Comparison of ENCODE assay signal across 14 cellular contexts in genomic region chr10:71933651-71934050, GRCh38. TPM values are rescaled to one million over a fixed set of nuclear protein-coding genes. Genes with fewer than 3 reads are reported as not detected.
A peak's percentile ranks its signal among the peaks of the same experiment; 100 is the strongest.
DNase-seq lines count a peak whose midpoint lies in the region; ATAC-seq and TF ChIP-seq lines count a peak whose summit lies in the region.
"Had no signal": no experiment of that assay in that cellular context is flagged by ENCODE, and none has a peak within 500 bp of the region (broad histone marks: within the 10 kb centered on the region; RNA-seq: fewer than 3 reads in every experiment).

No MANE protein-coding gene starts in this region.

- no peaks in the 10 kb centered on the region for H3K36me3 ChIP-seq in CD4-positive, alpha-beta memory T cell (ENCODE audit: insufficient read depth, low read length)
- H3K36me3 ChIP-seq: esophagus muscularis mucosa, ovary had no signal

- H3K27me3 ChIP-seq in CD4-positive, alpha-beta memory T cell (ENCODE audit: insufficient read depth, low read length) = no peaks in the 10 kb centered on the region
- H3K27me3 ChIP-seq: esophagus muscularis mucosa, ovary had no signal

- peak; percentile 93 for ATAC-seq in activated CD4-positive, alpha-beta T cell treated with anti-CD3 and anti-CD28 coated beads for 36 hours
- ATAC-seq in Right ventricle myocardium inferior = no peak

- H3K4me1 Mint-ChIP-seq in CD4-positive, alpha-beta memory T cell = peaks cover 13 to 27% (median 20%) of the 10 kb centered on the region in 4 donors
- H3K4me1 Mint-ChIP-seq in activated CD4-positive, alpha-beta T cell treated with anti-CD3 and anti-CD28 coated beads for 36 hours = peaks cover 29% of the 10 kb centered on the region

- intact Hi-C loops in CD4-positive, alpha-beta memory T cell (cut with micrococcal nuclease) = no loop called here
- intact Hi-C loops in activated CD4-positive, alpha-beta T cell treated with anti-CD3 and anti-CD28 coated beads for 36 hours (cut with DNase I, micrococcal nuclease) = loop anchor here in 1 of 2 experiments (2.0 kb wide), 1 partner anchor 41 kb away; no protein-coding TSS in a partner anchor
- intact Hi-C loops in Right ventricle myocardium inferior (cut with DNase I) = no loop called here

- no peak for TF ChIP-seq CTCF in coronary artery (IDR thresholded peaks at IDR 0.05)

- H3K4me3 Mint-ChIP-seq in CD4-positive, alpha-beta memory T cell = peak overlapping the region in 7 of 8 donors; percentile 10 to 78 (median 56)
- peak overlapping the region; percentile 0 for H3K4me3 Mint-ChIP-seq in activated CD4-positive, alpha-beta T cell treated with anti-CD3 and anti-CD28 coated beads for 36 hours

- CTCF ChIA-PET in CD4-positive, alpha-beta memory T cell (lab: Charles Lee; ENCODE audit: partially characterized antibody) = interaction anchor here (1.1 to 2.3 kb wide), 5 partner anchors 13 to 115 kb away, joined by 3 to 8 read pairs (median 3); no protein-coding TSS in a partner anchor
- CTCF ChIA-PET in activated CD4-positive, alpha-beta T cell treated with anti-CD3 and anti-CD28 coated beads for 36 hours (lab: Charles Lee) = interaction anchor here (0.9 to 4.0 kb wide), 7 partner anchors 12 to 403 kb away, joined by 3 to 21 read pairs (median 5); no protein-coding TSS in a partner anchor

- H3K9me3 ChIP-seq in CD4-positive, alpha-beta memory T cell (ENCODE audit: control insufficient read depth in 1 of 2, low read length in 2 of 2) = no peaks in the 10 kb centered on the region
- H3K9me3 ChIP-seq: ovary had no signal

- H3K4me1 ChIP-seq in CD4-positive, alpha-beta memory T cell (ENCODE audit: insufficient read depth, low read length) = peaks cover 12% of the 10 kb centered on the region
- H3K4me1 ChIP-seq: esophagus muscularis mucosa had no signal

- peaks cover 2 to 15% (median 3%) of the 10 kb centered on the region in 8 donors for H3K9me3 Mint-ChIP-seq in CD4-positive, alpha-beta memory T cell
- peaks cover 9% of the 10 kb centered on the region for H3K9me3 Mint-ChIP-seq in activated CD4-positive, alpha-beta T cell treated with anti-CD3 and anti-CD28 coated beads for 36 hours (ENCODE audit: low read depth)

- DNase-seq in CD4-positive, alpha-beta memory T cell = peak in 4 of 5 donors; percentile 38 to 59 (median 44)
- DNase-seq in activated CD4-positive, alpha-beta T cell treated with anti-CD3 and anti-CD28 coated beads for 36 hours = peak; percentile 84
- peak; percentile 78 for DNase-seq in activated naive CD4-positive, alpha-beta T cell treated with anti-CD3 and anti-CD28 coated beads, Interleukin-2, amount 50 U/mL, for 16 hours
- DNase-seq in stimulated activated CD4-positive, alpha-beta T cell treated with anti-CD3 and anti-CD28 coated beads, Interleukin-4, amount 100 ng/mL, for 48 hours (ENCODE audit: low read depth in 2 of 2) = peak; percentile 16 to 50
- DNase-seq in coronary artery (ENCODE audit: low spot score) (no peak), Right ventricle myocardium inferior (ENCODE audit: missing footprints) (no peak), NCI-H2081 (lab: John Stamatoyannopoulos, UW) (no peak), NCI-H187 (lab: John Stamatoyannopoulos, UW) (no peak)
- DNase-seq: DMS79 treated with DMSO at 0.1 percent for 48 hours, mesenchymal stem cell, NCI-H146, ovary had no signal

- POLR2A ChIA-PET in CD4-positive, alpha-beta memory T cell (lab: Charles Lee; ENCODE audit: partially characterized antibody) = no interaction called here
- POLR2A ChIA-PET in activated CD4-positive, alpha-beta T cell treated with anti-CD3 and anti-CD28 coated beads for 36 hours (lab: Charles Lee) = interaction anchor here (0.6 kb wide), 2 partner anchors 314 to 889 kb away, joined by 3 read pairs; no protein-coding TSS in a partner anchor

- peak overlapping the region; percentile 43 to 92 (median 65) for H3K27ac Mint-ChIP-seq in CD4-positive, alpha-beta memory T cell
- H3K27ac Mint-ChIP-seq in activated CD4-positive, alpha-beta T cell treated with anti-CD3 and anti-CD28 coated beads for 36 hours = peak overlapping the region; percentile 70

- H3K36me3 Mint-ChIP-seq in CD4-positive, alpha-beta memory T cell = peaks cover 0 to 2% of the 10 kb centered on the region in 2 donors
- peaks cover 3% of the 10 kb centered on the region for H3K36me3 Mint-ChIP-seq in activated CD4-positive, alpha-beta T cell treated with anti-CD3 and anti-CD28 coated beads for 36 hours (ENCODE audit: low read depth)

- no peak overlapping the region for H3K4me3 ChIP-seq in CD4-positive, alpha-beta memory T cell (ENCODE audit: low read length in 2 of 2)
- H3K4me3 ChIP-seq in coronary artery = no peak overlapping the region
- H3K4me3 ChIP-seq: esophagus muscularis mucosa, ovary, SK-N-MC had no signal

- no peak overlapping the region for H3K27ac ChIP-seq in CD4-positive, alpha-beta memory T cell (ENCODE audit: low read depth, low read length)
- H3K27ac ChIP-seq in coronary artery = no peak overlapping the region
- H3K27ac ChIP-seq: esophagus muscularis mucosa, ovary, SK-N-MC had no signal

- no peaks in the 10 kb centered on the region for H3K27me3 Mint-ChIP-seq in CD4-positive, alpha-beta memory T cell
- no peaks in the 10 kb centered on the region for H3K27me3 Mint-ChIP-seq in activated CD4-positive, alpha-beta T cell treated with anti-CD3 and anti-CD28 coated beads for 36 hours

RNA-seq across cellular contexts. Expression of gene CHST3, which starts 30.5 kb away (rescaled TPM):
- total RNA-seq in CD4-positive, alpha-beta memory T cell = not detected
- not detected for polyA plus RNA-seq in CD4-positive, alpha-beta memory T cell
- total RNA-seq in activated CD4-positive, alpha-beta T cell treated with anti-CD3 and anti-CD28 coated beads for 36 hours = under 1 TPM; 0.46 to 0.47 TPM
- total RNA-seq in Right ventricle myocardium inferior = 18.1 TPM

Comparison
In these comparisons a context has a peak if more than half of its experiments do, and no peak if none do; other contexts are left out.
1. DNase-seq: peak in CD4-positive, alpha-beta memory T cell (4 of 5), activated CD4-positive, alpha-beta T cell treated with anti-CD3 and anti-CD28 coated beads for 36 hours (single experiment), activated naive CD4-positive, alpha-beta T cell treated with anti-CD3 and anti-CD28 coated beads, Interleukin-2, amount 50 U/mL, for 16 hours (single experiment) and stimulated activated CD4-positive, alpha-beta T cell treated with anti-CD3 and anti-CD28 coated beads, Interleukin-4, amount 100 ng/mL, for 48 hours (2 of 2); none in coronary artery (single experiment), Right ventricle myocardium inferior (single experiment), NCI-H2081 (0 of 2) and NCI-H187 (0 of 2).
2. RNA of gene CHST3, which starts 30.5 kb away (total RNA-seq): 18.1 TPM in Right ventricle myocardium inferior (single experiment); 0.46 to 0.47 TPM in activated CD4-positive, alpha-beta T cell treated with anti-CD3 and anti-CD28 coated beads for 36 hours and not detected in CD4-positive, alpha-beta memory T cell; every median in the first group is over 10 times any median in the second.